ENCODE assay signal across 24 cellular contexts in genomic region chr15:82710926-82711490, GRCh38. TPM values are rescaled to one million over a fixed set of nuclear protein-coding genes. Genes with fewer than 3 reads are reported as not detected.
DNase-seq lines count a peak whose midpoint lies in the region; ATAC-seq and TF ChIP-seq lines count a peak whose summit lies in the region.
"Had no signal": no experiment of that assay in that cellular context is flagged by ENCODE, and none has a peak within 500 bp of the region (broad histone marks: within the 10 kb centered on the region; RNA-seq: fewer than 3 reads in every experiment).

No MANE protein-coding gene starts in this region.

- peaks cover 5% of the 10 kb centered on the region for H3K4me1 ChIP-seq in Karpas-422 (ENCODE audit: low read length)

- POLR2A ChIA-PET in activated B cell treated with CpG ODN at 0.5 μM for 24 hours (lab: Charles Lee), result no interaction called here

- H3K9ac ChIP-seq in Karpas-422 (ENCODE audit: low read length), result no peak overlapping the region

- no peaks in the 10 kb centered on the region for H3K36me3 ChIP-seq in Karpas-422 (ENCODE audit: insufficient read depth, low read length)
- H3K36me3 ChIP-seq: adrenal gland, breast epithelium, suprapubic skin, uterus had no signal

- H3K27me3 Mint-ChIP-seq in activated naive CD8-positive, alpha-beta T cell, result peaks cover 11% of the 10 kb centered on the region
- H3K27me3 Mint-ChIP-seq in activated naive CD8-positive, alpha-beta T cell treated with anti-CD3 and anti-CD28 coated beads for 36 hours, result peaks cover 25% of the 10 kb centered on the region
- H3K27me3 Mint-ChIP-seq in activated B cell treated with CpG ODN at 0.5 μM for 24 hours (peaks cover 32% of the 10 kb centered on the region), mesothelial cell of epicardium (ENCODE audit: low read depth) (peaks cover 39% of the 10 kb centered on the region), type B pancreatic cell (peaks cover 28% of the 10 kb centered on the region)

- no peaks in the 10 kb centered on the region for H3K9me3 Mint-ChIP-seq in activated naive CD8-positive, alpha-beta T cell (ENCODE audit: low read depth)
- H3K9me3 Mint-ChIP-seq in activated naive CD8-positive, alpha-beta T cell treated with anti-CD3 and anti-CD28 coated beads for 36 hours, result no peaks in the 10 kb centered on the region
- no peaks in the 10 kb centered on the region for H3K9me3 Mint-ChIP-seq in activated B cell treated with CpG ODN at 0.5 μM for 24 hours
- no peaks in the 10 kb centered on the region for H3K9me3 Mint-ChIP-seq in mesothelial cell of epicardium
- H3K9me3 Mint-ChIP-seq in type B pancreatic cell, result no peaks in the 10 kb centered on the region
- H3K9me3 Mint-ChIP-seq: T-helper 2 cell treated with Interferon-gamma antibody and Interleukin-4, amounts not matched to agents 5 μg/mL and 100 μg/mL, for 36 hours had no signal

- intact Hi-C loops in activated B cell treated with CpG ODN at 0.5 μM for 24 hours (cut with micrococcal nuclease), result no loop called here

- no peak for DNase-seq in activated naive CD8-positive, alpha-beta T cell treated with anti-CD3 and anti-CD28 coated beads for 36 hours
- DNase-seq in activated B cell treated with CpG ODN at 0.5 μM for 24 hours (no peak), mesothelial cell of epicardium (ENCODE audit: low spot score in 2 of 2, unreplicated experiment in 2 of 2) (no peak), type B pancreatic cell (ENCODE audit: extremely low spot score, unreplicated experiment) (no peak), Karpas-422 (no peak)
- DNase-seq: DMS153, GF-D8, KBM-7, kidney glomerular epithelial cell, mammary epithelial cell, NCI-H146, psoas muscle, RPMI8226, uterus, WERI-Rb-1 had no signal

- no peak for TF ChIP-seq CTCF in activated B cell treated with CpG ODN at 0.5 μM for 24 hours (IDR thresholded peaks at IDR 0.05)
- TF ChIP-seq CTCF in mesothelial cell of epicardium (IDR thresholded peaks at IDR 0.05; ENCODE audit: unreplicated experiment), result no peak
- no peak for TF ChIP-seq CTCF in type B pancreatic cell (conservative IDR thresholded peaks at IDR 0.05)

- no peak overlapping the region for H3K27ac ChIP-seq in Karpas-422 (ENCODE audit: low read length)
- H3K27ac ChIP-seq: psoas muscle, suprapubic skin, uterus had no signal

- no peaks in the 10 kb centered on the region for H3K9me3 ChIP-seq in Karpas-422 (ENCODE audit: low read length)
- H3K9me3 ChIP-seq: adrenal gland, breast epithelium, psoas muscle, suprapubic skin, uterus had no signal

- H4K20me1 ChIP-seq in Karpas-422 (ENCODE audit: insufficient read depth, low read depth, low read length), result no peaks in the 10 kb centered on the region

- H2AFZ ChIP-seq in Karpas-422 (ENCODE audit: low read length), result no peak overlapping the region

- H3K4me3 Mint-ChIP-seq in activated naive CD8-positive, alpha-beta T cell, result peak overlapping the region; percentile 76
- no peak overlapping the region for H3K4me3 Mint-ChIP-seq in activated naive CD8-positive, alpha-beta T cell treated with anti-CD3 and anti-CD28 coated beads for 36 hours
- H3K4me3 Mint-ChIP-seq in activated B cell treated with CpG ODN at 0.5 μM for 24 hours (peak overlapping the region; percentile 5), mesothelial cell of epicardium (peak overlapping the region; percentile 69), type B pancreatic cell (peak overlapping the region; percentile 64)

- no peaks in the 10 kb centered on the region for H3K27me3 ChIP-seq in Karpas-422 (ENCODE audit: low read length)
- H3K27me3 ChIP-seq: adrenal gland, breast epithelium, uterus had no signal

- H3K4me3 ChIP-seq in Karpas-422 (ENCODE audit: low read length), result no peak overlapping the region
- H3K4me3 ChIP-seq: uterus had no signal

- no peaks in the 10 kb centered on the region for H3K9me2 ChIP-seq in Karpas-422 (replicated peaks; ENCODE audit: insufficient read depth, low read length)

- no peaks in the 10 kb centered on the region for H3K79me2 ChIP-seq in Karpas-422 (ENCODE audit: low read length)

- H3K27ac Mint-ChIP-seq in activated naive CD8-positive, alpha-beta T cell, result no peak overlapping the region
- H3K27ac Mint-ChIP-seq in activated naive CD8-positive, alpha-beta T cell treated with anti-CD3 and anti-CD28 coated beads for 36 hours, result no peak overlapping the region
- H3K27ac Mint-ChIP-seq in activated B cell treated with CpG ODN at 0.5 μM for 24 hours, result no peak overlapping the region
- H3K27ac Mint-ChIP-seq in mesothelial cell of epicardium, result no peak overlapping the region
- H3K27ac Mint-ChIP-seq in type B pancreatic cell, result no peak overlapping the region
- H3K27ac Mint-ChIP-seq: T-helper 2 cell treated with Interferon-gamma antibody and Interleukin-4, amounts not matched to agents 5 μg/mL and 100 μg/mL, for 36 hours had no signal

- no peak overlapping the region for H3K4me2 ChIP-seq in Karpas-422 (ENCODE audit: low read depth, low read length, poor library complexity, severe bottlenecking)

- no peak for ATAC-seq in activated B cell treated with CpG ODN at 0.5 μM for 24 hours (ENCODE audit: low read depth)
- no peak for ATAC-seq in HG03342 (IDR thresholded peaks at IDR 0.05; ENCODE audit: unreplicated experiment)
- no peak for ATAC-seq in GM18858 (IDR thresholded peaks at IDR 0.05; ENCODE audit: unreplicated experiment)
- ATAC-seq: psoas muscle had no signal

- no peaks in the 10 kb centered on the region for H3K4me1 Mint-ChIP-seq in activated naive CD8-positive, alpha-beta T cell (ENCODE audit: low read depth)
- H3K4me1 Mint-ChIP-seq in activated naive CD8-positive, alpha-beta T cell treated with anti-CD3 and anti-CD28 coated beads for 36 hours, result no peaks in the 10 kb centered on the region
- H3K4me1 Mint-ChIP-seq in activated B cell treated with CpG ODN at 0.5 μM for 24 hours, result no peaks in the 10 kb centered on the region
- no peaks in the 10 kb centered on the region for H3K4me1 Mint-ChIP-seq in mesothelial cell of epicardium
- H3K4me1 Mint-ChIP-seq in type B pancreatic cell (ENCODE audit: unreplicated experiment), result no peaks in the 10 kb centered on the region

- CTCF ChIA-PET in activated B cell treated with CpG ODN at 0.5 μM for 24 hours (lab: Charles Lee), result no interaction called here

- H3K36me3 Mint-ChIP-seq in activated naive CD8-positive, alpha-beta T cell, result no peaks in the 10 kb centered on the region
- H3K36me3 Mint-ChIP-seq in activated naive CD8-positive, alpha-beta T cell treated with anti-CD3 and anti-CD28 coated beads for 36 hours, result no peaks in the 10 kb centered on the region
- no peaks in the 10 kb centered on the region for H3K36me3 Mint-ChIP-seq in activated B cell treated with CpG ODN at 0.5 μM for 24 hours (ENCODE audit: low read depth)
- no peaks in the 10 kb centered on the region for H3K36me3 Mint-ChIP-seq in mesothelial cell of epicardium
- H3K36me3 Mint-ChIP-seq in type B pancreatic cell, result no peaks in the 10 kb centered on the region

RNA-seq across cellular contexts. Expression of gene AP3B2, which starts 1.3 kb away (rescaled TPM):
- total RNA-seq in activated naive CD8-positive, alpha-beta T cell treated with anti-CD3 and anti-CD28 coated beads for 36 hours, result under 1 TPM; 0.10 to 0.30 TPM
- total RNA-seq in activated B cell treated with CpG ODN at 0.5 μM for 24 hours, result 0.22 and 0.46 TPM in 2 replicates
- 1.3 to 2.5 TPM (median 2.4 TPM) in 3 replicates for total RNA-seq in mesothelial cell of epicardium
- 7.3 and 8.0 TPM in 2 replicates for total RNA-seq in type B pancreatic cell (ENCODE audit: low replicate concordance)
- total RNA-seq in Karpas-422 (2014; rRNA removed; shearing (Covaris generic); ENCODE audit: low replicate concordance), result 3.0 TPM in 1 of 2 replicates, not detected in the other
- total RNA-seq: glomerular endothelial cell, myocyte had no signal
